ENCODE assay signal across 3 cellular contexts in genomic region chr16:20490994-20491393, GRCh38. TPM values are rescaled to one million over a fixed set of nuclear protein-coding genes. Genes with fewer than 3 reads are reported as not detected.
"Had no signal": no experiment of that assay in that cellular context is flagged by ENCODE, and none has a peak within 500 bp of the region (broad histone marks: within the 10 kb centered on the region; RNA-seq: fewer than 3 reads in every experiment).

No MANE protein-coding gene starts in this region.

RNA-seq across cellular contexts. Expression of gene ACSM2A, which starts 39.7 kb away (rescaled TPM):
- total RNA-seq: HT-29, HT1080, IMR-90 had no signal
